ENCODE assay signal across 1 cellular context in the genomic region with DNA sequence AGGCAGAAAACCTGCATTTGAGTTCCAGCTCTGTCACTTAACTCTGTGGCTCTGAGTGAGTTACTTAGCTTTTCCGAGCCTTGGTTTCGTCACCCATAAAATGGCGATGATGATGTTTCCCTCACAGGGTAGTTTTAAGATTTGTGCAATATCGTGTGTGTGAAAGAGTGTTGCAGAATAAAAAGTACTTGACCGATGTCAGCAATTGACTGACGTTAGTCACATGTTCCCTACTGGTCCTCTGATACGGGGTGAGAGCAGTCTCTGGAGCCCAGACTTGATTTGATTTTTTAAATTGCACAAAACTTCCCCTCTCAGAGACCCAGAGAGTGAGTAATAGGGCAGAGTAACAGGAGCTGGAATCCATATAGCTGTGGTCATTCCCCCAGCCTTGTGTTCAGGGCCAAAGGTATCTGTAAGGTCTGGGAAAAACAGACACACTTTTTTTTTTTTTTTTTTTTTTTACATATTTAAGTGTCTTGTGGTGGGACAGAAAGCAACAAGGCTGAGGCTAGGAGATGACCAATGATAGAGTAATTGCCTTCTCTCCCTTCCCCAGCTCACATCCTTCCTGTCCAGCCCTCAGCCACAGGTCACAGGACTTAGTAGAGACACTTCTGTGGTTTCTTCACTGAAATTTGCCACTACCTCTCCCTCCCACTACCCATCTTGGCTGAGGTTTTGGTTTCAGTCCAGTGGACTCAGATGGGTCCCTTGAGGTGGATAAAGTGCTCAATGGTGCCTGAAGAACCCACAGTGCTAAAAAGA.
TF ChIP-seq lines count a peak whose summit lies in the region.

No MANE protein-coding gene starts in this region.

TF ChIP-seq in HepG2, 621 proteins besides CTCF, POLR2A, EP300 and RAD21 (continues in another document):
- TF ChIP-seq, protein P1, sequence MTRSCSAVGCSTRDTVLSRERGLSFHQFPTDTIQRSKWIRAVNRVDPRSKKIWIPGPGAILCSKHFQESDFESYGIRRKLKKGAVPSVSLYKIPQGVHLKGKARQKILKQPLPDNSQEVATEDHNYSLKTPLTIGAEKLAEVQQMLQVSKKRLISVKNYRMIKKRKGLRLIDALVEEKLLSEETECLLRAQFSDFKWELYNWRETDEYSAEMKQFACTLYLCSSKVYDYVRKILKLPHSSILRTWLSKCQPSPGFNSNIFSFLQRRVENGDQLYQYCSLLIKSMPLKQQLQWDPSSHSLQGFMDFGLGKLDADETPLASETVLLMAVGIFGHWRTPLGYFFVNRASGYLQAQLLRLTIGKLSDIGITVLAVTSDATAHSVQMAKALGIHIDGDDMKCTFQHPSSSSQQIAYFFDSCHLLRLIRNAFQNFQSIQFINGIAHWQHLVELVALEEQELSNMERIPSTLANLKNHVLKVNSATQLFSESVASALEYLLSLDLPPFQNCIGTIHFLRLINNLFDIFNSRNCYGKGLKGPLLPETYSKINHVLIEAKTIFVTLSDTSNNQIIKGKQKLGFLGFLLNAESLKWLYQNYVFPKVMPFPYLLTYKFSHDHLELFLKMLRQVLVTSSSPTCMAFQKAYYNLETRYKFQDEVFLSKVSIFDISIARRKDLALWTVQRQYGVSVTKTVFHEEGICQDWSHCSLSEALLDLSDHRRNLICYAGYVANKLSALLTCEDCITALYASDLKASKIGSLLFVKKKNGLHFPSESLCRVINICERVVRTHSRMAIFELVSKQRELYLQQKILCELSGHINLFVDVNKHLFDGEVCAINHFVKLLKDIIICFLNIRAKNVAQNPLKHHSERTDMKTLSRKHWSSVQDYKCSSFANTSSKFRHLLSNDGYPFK (CRISPR knock-in tag; IDR thresholded peaks at IDR 0.05; ENCODE audit: borderline replicate concordance), result no peak
- TF ChIP-seq ZNF564 (CRISPR knock-in tag; IDR thresholded peaks at IDR 0.05) (no peak), ZNF335 (CRISPR knock-in tag; IDR thresholded peaks at IDR 0.05) (no peak), ZSCAN30 (CRISPR knock-in tag; IDR thresholded peaks at IDR 0.05) (no peak), MIER2 (CRISPR knock-in tag; IDR thresholded peaks at IDR 0.05) (no peak), SALL1 (CRISPR knock-in tag; IDR thresholded peaks at IDR 0.05) (no peak; the same call in 1 of the 2 replicates), ZSCAN20 (CRISPR knock-in tag; IDR thresholded peaks at IDR 0.05; ENCODE audit: borderline replicate concordance) (no peak), NFKBIZ (CRISPR knock-in tag; IDR thresholded peaks at IDR 0.05) (no peak), ZEB1 (IDR thresholded peaks at IDR 0.05; ENCODE audit: insufficient replicate concordance, low read depth) (no peak), TBX3 (IDR thresholded peaks at IDR 0.05; ENCODE audit: borderline replicate concordance) (no peak), CC2D1A (CRISPR knock-in tag; IDR thresholded peaks at IDR 0.05) (no peak), ISX (CRISPR knock-in tag; conservative IDR thresholded peaks at IDR 0.05) (no peak), TEAD3 (CRISPR knock-in tag; optimal IDR thresholded peaks at IDR 0.05; ENCODE audit: borderline replicate concordance) (no peak), ZBTB38 (CRISPR knock-in tag; IDR thresholded peaks at IDR 0.05) (no peak), ZFP36 (IDR thresholded peaks at IDR 0.05; ENCODE audit: borderline replicate concordance, low read depth, low read length, partially characterized antibody) (no peak), ZFP62 (CRISPR knock-in tag; IDR thresholded peaks at IDR 0.05) (no peak), MAFK (conservative IDR thresholded peaks at IDR 0.05 in 1 of 2, IDR thresholded peaks at IDR 0.05 in 1 of 2; ENCODE audit: low read length in 2 of 2) (no peak), FOXC1 (CRISPR knock-in tag; IDR thresholded peaks at IDR 0.05; ENCODE audit: borderline replicate concordance) (no peak), ZNF256 (CRISPR knock-in tag; conservative IDR thresholded peaks at IDR 0.05) (no peak), SSRP1 (CRISPR knock-in tag; IDR thresholded peaks at IDR 0.05) (0 out of 2 replicates have a peak, but pooled peaks have one; percentile 75), RBM39 (IDR thresholded peaks at IDR 0.05; ENCODE audit: low read depth, low read length, poor library complexity, severe bottlenecking) (no peak), SRF (IDR thresholded peaks at IDR 0.05; ENCODE audit: low read depth, low read length) (no peak), ZNF75D (CRISPR knock-in tag; IDR thresholded peaks at IDR 0.05; ENCODE audit: borderline replicate concordance) (no peak), KAT7 (CRISPR knock-in tag; IDR thresholded peaks at IDR 0.05; ENCODE audit: borderline replicate concordance) (no peak), RBFOX2 (IDR thresholded peaks at IDR 0.05; ENCODE audit: low read depth, low read length) (no peak), ZNF605 (CRISPR knock-in tag; IDR thresholded peaks at IDR 0.05) (no peak), FOXO1 (CRISPR knock-in tag; IDR thresholded peaks at IDR 0.05) (no peak), ZNF160 (CRISPR knock-in tag; IDR thresholded peaks at IDR 0.05) (0 out of 2 replicates have a peak, but pooled peaks have one; percentile 22), SIX1 (CRISPR knock-in tag; IDR thresholded peaks at IDR 0.05; ENCODE audit: borderline replicate concordance) (no peak), MXD4 (CRISPR knock-in tag; IDR thresholded peaks at IDR 0.05) (no peak)
- TF ChIP-seq, protein P2, sequence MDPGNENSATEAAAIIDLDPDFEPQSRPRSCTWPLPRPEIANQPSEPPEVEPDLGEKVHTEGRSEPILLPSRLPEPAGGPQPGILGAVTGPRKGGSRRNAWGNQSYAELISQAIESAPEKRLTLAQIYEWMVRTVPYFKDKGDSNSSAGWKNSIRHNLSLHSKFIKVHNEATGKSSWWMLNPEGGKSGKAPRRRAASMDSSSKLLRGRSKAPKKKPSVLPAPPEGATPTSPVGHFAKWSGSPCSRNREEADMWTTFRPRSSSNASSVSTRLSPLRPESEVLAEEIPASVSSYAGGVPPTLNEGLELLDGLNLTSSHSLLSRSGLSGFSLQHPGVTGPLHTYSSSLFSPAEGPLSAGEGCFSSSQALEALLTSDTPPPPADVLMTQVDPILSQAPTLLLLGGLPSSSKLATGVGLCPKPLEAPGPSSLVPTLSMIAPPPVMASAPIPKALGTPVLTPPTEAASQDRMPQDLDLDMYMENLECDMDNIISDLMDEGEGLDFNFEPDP (CRISPR knock-in tag; conservative IDR thresholded peaks at IDR 0.05), result no peak
- TF ChIP-seq, protein P3, sequence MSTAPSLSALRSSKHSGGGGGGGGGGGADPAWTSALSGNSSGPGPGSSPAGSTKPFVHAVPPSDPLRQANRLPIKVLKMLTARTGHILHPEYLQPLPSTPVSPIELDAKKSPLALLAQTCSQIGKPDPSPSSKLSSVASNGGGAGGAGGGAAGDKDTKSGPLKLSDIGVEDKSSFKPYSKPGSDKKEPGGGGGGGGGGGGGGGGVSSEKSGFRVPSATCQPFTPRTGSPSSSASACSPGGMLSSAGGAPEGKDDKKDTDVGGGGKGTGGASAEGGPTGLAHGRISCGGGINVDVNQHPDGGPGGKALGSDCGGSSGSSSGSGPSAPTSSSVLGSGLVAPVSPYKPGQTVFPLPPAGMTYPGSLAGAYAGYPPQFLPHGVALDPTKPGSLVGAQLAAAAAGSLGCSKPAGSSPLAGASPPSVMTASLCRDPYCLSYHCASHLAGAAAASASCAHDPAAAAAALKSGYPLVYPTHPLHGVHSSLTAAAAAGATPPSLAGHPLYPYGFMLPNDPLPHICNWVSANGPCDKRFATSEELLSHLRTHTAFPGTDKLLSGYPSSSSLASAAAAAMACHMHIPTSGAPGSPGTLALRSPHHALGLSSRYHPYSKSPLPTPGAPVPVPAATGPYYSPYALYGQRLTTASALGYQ (CRISPR knock-in tag; IDR thresholded peaks at IDR 0.05), result no peak
- TF ChIP-seq, protein P4, sequence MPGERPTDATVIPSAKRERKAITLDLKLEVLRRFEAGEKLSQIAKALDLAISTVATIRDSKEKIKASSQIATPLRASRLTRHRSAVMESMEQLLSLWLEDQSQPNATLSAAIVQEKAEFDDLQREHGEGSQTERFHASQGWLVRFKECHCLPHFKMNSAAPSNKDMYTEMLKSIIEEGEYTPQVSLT (CRISPR knock-in tag; IDR thresholded peaks at IDR 0.05; ENCODE audit: borderline replicate concordance, low read depth), result no peak
- TF ChIP-seq, protein P5, sequence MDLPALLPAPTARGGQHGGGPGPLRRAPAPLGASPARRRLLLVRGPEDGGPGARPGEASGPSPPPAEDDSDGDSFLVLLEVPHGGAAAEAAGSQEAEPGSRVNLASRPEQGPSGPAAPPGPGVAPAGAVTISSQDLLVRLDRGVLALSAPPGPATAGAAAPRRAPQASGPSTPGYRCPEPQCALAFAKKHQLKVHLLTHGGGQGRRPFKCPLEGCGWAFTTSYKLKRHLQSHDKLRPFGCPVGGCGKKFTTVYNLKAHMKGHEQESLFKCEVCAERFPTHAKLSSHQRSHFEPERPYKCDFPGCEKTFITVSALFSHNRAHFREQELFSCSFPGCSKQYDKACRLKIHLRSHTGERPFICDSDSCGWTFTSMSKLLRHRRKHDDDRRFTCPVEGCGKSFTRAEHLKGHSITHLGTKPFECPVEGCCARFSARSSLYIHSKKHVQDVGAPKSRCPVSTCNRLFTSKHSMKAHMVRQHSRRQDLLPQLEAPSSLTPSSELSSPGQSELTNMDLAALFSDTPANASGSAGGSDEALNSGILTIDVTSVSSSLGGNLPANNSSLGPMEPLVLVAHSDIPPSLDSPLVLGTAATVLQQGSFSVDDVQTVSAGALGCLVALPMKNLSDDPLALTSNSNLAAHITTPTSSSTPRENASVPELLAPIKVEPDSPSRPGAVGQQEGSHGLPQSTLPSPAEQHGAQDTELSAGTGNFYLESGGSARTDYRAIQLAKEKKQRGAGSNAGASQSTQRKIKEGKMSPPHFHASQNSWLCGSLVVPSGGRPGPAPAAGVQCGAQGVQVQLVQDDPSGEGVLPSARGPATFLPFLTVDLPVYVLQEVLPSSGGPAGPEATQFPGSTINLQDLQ (CRISPR knock-in tag; IDR thresholded peaks at IDR 0.05), result no peak
- TF ChIP-seq, protein P6, sequence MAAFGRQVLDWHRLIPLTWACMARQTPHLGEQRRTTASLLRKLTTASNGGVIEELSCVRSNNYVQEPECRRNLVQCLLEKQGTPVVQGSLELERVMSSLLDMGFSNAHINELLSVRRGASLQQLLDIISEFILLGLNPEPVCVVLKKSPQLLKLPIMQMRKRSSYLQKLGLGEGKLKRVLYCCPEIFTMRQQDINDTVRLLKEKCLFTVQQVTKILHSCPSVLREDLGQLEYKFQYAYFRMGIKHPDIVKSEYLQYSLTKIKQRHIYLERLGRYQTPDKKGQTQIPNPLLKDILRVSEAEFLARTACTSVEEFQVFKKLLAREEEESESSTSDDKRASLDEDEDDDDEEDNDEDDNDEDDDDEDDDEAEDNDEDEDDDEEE (CRISPR knock-in tag; IDR thresholded peaks at IDR 0.05), result no peak
- TF ChIP-seq, protein P7, sequence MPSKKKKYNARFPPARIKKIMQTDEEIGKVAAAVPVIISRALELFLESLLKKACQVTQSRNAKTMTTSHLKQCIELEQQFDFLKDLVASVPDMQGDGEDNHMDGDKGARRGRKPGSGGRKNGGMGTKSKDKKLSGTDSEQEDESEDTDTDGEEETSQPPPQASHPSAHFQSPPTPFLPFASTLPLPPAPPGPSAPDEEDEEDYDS (CRISPR knock-in tag; IDR thresholded peaks at IDR 0.05), result peak; percentile 40; the same call in 1 of the 2 replicates
- TF ChIP-seq, protein P8, sequence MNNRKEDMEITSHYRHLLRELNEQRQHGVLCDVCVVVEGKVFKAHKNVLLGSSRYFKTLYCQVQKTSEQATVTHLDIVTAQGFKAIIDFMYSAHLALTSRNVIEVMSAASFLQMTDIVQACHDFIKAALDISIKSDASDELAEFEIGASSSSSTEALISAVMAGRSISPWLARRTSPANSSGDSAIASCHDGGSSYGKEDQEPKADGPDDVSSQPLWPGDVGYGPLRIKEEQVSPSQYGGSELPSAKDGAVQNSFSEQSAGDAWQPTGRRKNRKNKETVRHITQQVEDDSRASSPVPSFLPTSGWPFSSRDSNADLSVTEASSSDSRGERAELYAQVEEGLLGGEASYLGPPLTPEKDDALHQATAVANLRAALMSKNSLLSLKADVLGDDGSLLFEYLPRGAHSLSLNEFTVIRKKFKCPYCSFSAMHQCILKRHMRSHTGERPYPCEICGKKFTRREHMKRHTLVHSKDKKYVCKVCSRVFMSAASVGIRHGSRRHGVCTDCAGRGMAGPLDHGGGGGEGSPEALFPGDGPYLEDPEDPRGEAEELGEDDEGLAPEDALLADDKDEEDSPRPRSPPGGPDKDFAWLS (CRISPR knock-in tag; IDR thresholded peaks at IDR 0.05; ENCODE audit: borderline replicate concordance), result no peak
- TF ChIP-seq, protein P9, sequence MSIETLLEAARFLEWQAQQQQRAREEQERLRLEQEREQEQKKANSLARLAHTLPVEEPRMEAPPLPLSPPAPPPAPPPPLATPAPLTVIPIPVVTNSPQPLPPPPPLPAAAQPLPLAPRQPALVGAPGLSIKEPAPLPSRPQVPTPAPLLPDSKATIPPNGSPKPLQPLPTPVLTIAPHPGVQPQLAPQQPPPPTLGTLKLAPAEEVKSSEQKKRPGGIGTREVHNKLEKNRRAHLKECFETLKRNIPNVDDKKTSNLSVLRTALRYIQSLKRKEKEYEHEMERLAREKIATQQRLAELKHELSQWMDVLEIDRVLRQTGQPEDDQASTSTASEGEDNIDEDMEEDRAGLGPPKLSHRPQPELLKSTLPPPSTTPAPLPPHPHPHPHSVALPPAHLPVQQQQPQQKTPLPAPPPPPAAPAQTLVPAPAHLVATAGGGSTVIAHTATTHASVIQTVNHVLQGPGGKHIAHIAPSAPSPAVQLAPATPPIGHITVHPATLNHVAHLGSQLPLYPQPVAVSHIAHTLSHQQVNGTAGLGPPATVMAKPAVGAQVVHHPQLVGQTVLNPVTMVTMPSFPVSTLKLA (IDR thresholded peaks at IDR 0.05), result no peak
- TF ChIP-seq, protein P10, sequence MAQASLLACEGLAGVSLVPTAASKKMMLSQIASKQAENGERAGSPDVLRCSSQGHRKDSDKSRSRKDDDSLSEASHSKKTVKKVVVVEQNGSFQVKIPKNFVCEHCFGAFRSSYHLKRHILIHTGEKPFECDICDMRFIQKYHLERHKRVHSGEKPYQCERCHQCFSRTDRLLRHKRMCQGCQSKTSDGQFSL (CRISPR knock-in tag; IDR thresholded peaks at IDR 0.05), result no peak
- TF ChIP-seq, protein P11, sequence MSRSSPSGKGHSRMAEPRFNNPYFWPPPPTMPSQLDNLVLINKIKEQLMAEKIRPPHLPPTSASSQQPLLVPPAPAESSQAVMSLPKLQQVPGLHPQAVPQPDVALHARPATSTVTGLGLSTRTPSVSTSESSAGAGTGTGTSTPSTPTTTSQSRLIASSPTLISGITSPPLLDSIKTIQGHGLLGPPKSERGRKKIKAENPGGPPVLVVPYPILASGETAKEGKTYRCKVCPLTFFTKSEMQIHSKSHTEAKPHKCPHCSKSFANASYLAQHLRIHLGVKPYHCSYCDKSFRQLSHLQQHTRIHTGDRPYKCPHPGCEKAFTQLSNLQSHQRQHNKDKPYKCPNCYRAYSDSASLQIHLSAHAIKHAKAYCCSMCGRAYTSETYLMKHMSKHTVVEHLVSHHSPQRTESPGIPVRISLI (CRISPR knock-in tag; IDR thresholded peaks at IDR 0.05; ENCODE audit: borderline replicate concordance), result peak; percentile 63
